ENCODE assay signal across 1 cellular context in genomic region chr6:30521952-30522351, GRCh38.
TF ChIP-seq lines count a peak whose summit lies in the region.

No MANE protein-coding gene starts in this region.

TF ChIP-seq in HepG2, 621 proteins besides CTCF, POLR2A, EP300 and RAD21:
- TF ChIP-seq, protein P1, sequence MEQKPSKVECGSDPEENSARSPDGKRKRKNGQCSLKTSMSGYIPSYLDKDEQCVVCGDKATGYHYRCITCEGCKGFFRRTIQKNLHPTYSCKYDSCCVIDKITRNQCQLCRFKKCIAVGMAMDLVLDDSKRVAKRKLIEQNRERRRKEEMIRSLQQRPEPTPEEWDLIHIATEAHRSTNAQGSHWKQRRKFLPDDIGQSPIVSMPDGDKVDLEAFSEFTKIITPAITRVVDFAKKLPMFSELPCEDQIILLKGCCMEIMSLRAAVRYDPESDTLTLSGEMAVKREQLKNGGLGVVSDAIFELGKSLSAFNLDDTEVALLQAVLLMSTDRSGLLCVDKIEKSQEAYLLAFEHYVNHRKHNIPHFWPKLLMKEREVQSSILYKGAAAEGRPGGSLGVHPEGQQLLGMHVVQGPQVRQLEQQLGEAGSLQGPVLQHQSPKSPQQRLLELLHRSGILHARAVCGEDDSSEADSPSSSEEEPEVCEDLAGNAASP (CRISPR knock-in tag; IDR thresholded peaks at IDR 0.05; ENCODE audit: borderline replicate concordance), result peak; percentile 74; the same call in 1 of the 2 replicates
